ENCODE assay signal across 8 cellular contexts in the genomic region with DNA sequence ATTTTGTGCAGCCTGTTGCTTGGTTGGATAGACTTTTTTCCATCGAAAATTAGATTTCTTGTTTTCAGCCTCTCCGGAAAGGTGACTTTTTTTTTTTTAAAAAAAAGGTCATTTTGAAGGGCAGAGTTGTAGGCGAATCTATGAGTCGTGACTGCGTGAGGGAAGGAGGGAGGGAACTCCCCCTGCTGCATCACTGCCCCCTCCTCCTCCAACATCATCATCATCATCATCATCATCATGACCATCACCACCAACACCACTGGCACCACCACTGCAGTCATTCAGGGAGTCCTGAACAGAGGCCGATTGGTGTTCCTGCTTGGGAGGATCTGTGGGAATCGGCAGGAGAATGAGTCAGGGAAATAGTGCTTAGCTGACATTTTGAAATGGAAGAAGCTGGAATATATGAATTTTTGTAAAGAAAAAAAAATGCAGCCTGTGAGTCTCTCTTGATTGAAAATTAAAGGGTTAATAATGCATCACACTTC. TPM values are rescaled to one million over a fixed set of nuclear protein-coding genes. Genes with fewer than 3 reads are reported as not detected.
DNase-seq lines count a peak whose midpoint lies in the region; ATAC-seq and TF ChIP-seq lines count a peak whose summit lies in the region.

No MANE protein-coding gene starts in this region.

- TF ChIP-seq CTCF in glutamatergic neuron (IDR thresholded peaks at IDR 0.05; ENCODE audit: partially characterized antibody, unreplicated experiment) (no peak), sigmoid colon (IDR thresholded peaks at IDR 0.05) (no peak)

- WGBS in sigmoid colon, 2 donors = 10 to 37% methylated on average over 7 of the region's 7 CpGs

- H3K4me1 Mint-ChIP-seq in activated CD4-positive, alpha-beta T cell treated with anti-CD3 and anti-CD28 coated beads, Interleukin-2, amount 10 ng/mL, durations not matched to agents 7 days and 5 days = peaks cover 28% of the 10 kb centered on the region
- peaks cover 40% of the 10 kb centered on the region for H3K4me1 Mint-ChIP-seq in activated T-cell treated with anti-CD3 and anti-CD28 coated beads, Interleukin-2, amount 50 U/mL, for 4 hours (ENCODE audit: low read depth)
- H3K4me1 Mint-ChIP-seq in glutamatergic neuron (ENCODE audit: low read depth, unreplicated experiment) = peaks cover 31% of the 10 kb centered on the region

- intact Hi-C loops in sigmoid colon (cut with DNase I) = loop anchor here (5.0 to 10.0 kb wide), 6 partner anchors 240 to 883 kb away; a partner anchor contains a TSS

- H3K4me3 ChIP-seq in sigmoid colon = peak overlapping the region; percentile 69 to 99 (median 98)

- H3K4me1 ChIP-seq in sigmoid colon = peaks cover 0 to 55% (median 46%) of the 10 kb centered on the region in 4 donors

- no peaks in the 10 kb centered on the region for H3K9me3 ChIP-seq in sigmoid colon

- DNase-seq in activated CD4-positive, alpha-beta T cell treated with anti-CD3 and anti-CD28 coated beads, Interleukin-2, amount 10 ng/mL, durations not matched to agents 7 days and 5 days = no peak
- DNase-seq in activated CD4-positive, alpha-beta T cell treated with anti-CD3 and anti-CD28 coated beads for 4 hours = no peak
- DNase-seq in activated T-cell treated with anti-CD3 and anti-CD28 coated beads, Interleukin-2, amount 50 U/mL, for 4 hours = no peak
- DNase-seq in glutamatergic neuron (no peak), sigmoid colon (no peak), NCI-H1694 (lab: John Stamatoyannopoulos, UW) (no peak), NCI-H524 treated with DMSO at 0.1 percent for 48 hours (lab: John Stamatoyannopoulos, UW) (no peak)

- no peak for ATAC-seq in activated T-cell treated with anti-CD3 and anti-CD28 coated beads, Interleukin-2, amount 50 U/mL, for 4 hours
- ATAC-seq in HG03039 (IDR thresholded peaks at IDR 0.05; ENCODE audit: unreplicated experiment) = no peak

- no peaks in the 10 kb centered on the region for H3K27me3 ChIP-seq in sigmoid colon

- TF ChIP-seq POLR2A in sigmoid colon (IDR thresholded peaks at IDR 0.05) = peak in 1 of 2 donors; percentile 46

- no peaks in the 10 kb centered on the region for H3K9me3 Mint-ChIP-seq in activated CD4-positive, alpha-beta T cell treated with anti-CD3 and anti-CD28 coated beads, Interleukin-2, amount 10 ng/mL, durations not matched to agents 7 days and 5 days
- no peaks in the 10 kb centered on the region for H3K9me3 Mint-ChIP-seq in activated T-cell treated with anti-CD3 and anti-CD28 coated beads, Interleukin-2, amount 50 U/mL, for 4 hours
- H3K9me3 Mint-ChIP-seq in glutamatergic neuron (ENCODE audit: unreplicated experiment) = peaks cover 14% of the 10 kb centered on the region

- peak in 1 of 4 donors; percentile 8 for TF ChIP-seq EP300 in sigmoid colon (IDR thresholded peaks at IDR 0.05)

- CTCF ChIA-PET in activated CD4-positive, alpha-beta T cell treated with anti-CD3 and anti-CD28 coated beads, Interleukin-2, amount 10 ng/mL, durations not matched to agents 7 days and 5 days (lab: Charles Lee) = interaction anchor here (0.6 to 1.2 kb wide), 3 partner anchors 13 to 585 kb away, joined by 4 to 5 read pairs (median 5); no protein-coding TSS in a partner anchor

- peaks cover 2% of the 10 kb centered on the region for H3K36me3 Mint-ChIP-seq in activated CD4-positive, alpha-beta T cell treated with anti-CD3 and anti-CD28 coated beads, Interleukin-2, amount 10 ng/mL, durations not matched to agents 7 days and 5 days (ENCODE audit: low read depth)
- peaks cover 3% of the 10 kb centered on the region for H3K36me3 Mint-ChIP-seq in activated T-cell treated with anti-CD3 and anti-CD28 coated beads, Interleukin-2, amount 50 U/mL, for 4 hours (ENCODE audit: insufficient read depth)
- peaks cover 5% of the 10 kb centered on the region for H3K36me3 Mint-ChIP-seq in glutamatergic neuron (ENCODE audit: unreplicated experiment)

- POLR2A ChIA-PET in activated CD4-positive, alpha-beta T cell treated with anti-CD3 and anti-CD28 coated beads, Interleukin-2, amount 10 ng/mL, durations not matched to agents 7 days and 5 days (lab: Charles Lee) = no interaction called here

- H3K36me3 ChIP-seq in sigmoid colon = peaks cover 4 to 14% (median 13%) of the 10 kb centered on the region in 4 donors

- H3K27ac ChIP-seq in sigmoid colon = peak overlapping the region; percentile 96 to 97 (median 97)

- peak overlapping the region; percentile 70 for H3K4me3 Mint-ChIP-seq in activated CD4-positive, alpha-beta T cell treated with anti-CD3 and anti-CD28 coated beads, Interleukin-2, amount 10 ng/mL, durations not matched to agents 7 days and 5 days
- H3K4me3 Mint-ChIP-seq in activated T-cell treated with anti-CD3 and anti-CD28 coated beads, Interleukin-2, amount 50 U/mL, for 4 hours = peak overlapping the region; percentile 84
- peak overlapping the region; percentile 98 for H3K4me3 Mint-ChIP-seq in glutamatergic neuron (ENCODE audit: unreplicated experiment)

- H3K27ac Mint-ChIP-seq in activated CD4-positive, alpha-beta T cell treated with anti-CD3 and anti-CD28 coated beads, Interleukin-2, amount 10 ng/mL, durations not matched to agents 7 days and 5 days = no peak overlapping the region
- peak overlapping the region; percentile 98 for H3K27ac Mint-ChIP-seq in glutamatergic neuron (ENCODE audit: unreplicated experiment)

- peaks cover 13% of the 10 kb centered on the region for H3K27me3 Mint-ChIP-seq in activated CD4-positive, alpha-beta T cell treated with anti-CD3 and anti-CD28 coated beads, Interleukin-2, amount 10 ng/mL, durations not matched to agents 7 days and 5 days
- H3K27me3 Mint-ChIP-seq in activated T-cell treated with anti-CD3 and anti-CD28 coated beads, Interleukin-2, amount 50 U/mL, for 4 hours (ENCODE audit: low read depth) = peaks cover 13% of the 10 kb centered on the region
- H3K27me3 Mint-ChIP-seq in glutamatergic neuron (ENCODE audit: unreplicated experiment) = peaks cover 17% of the 10 kb centered on the region

RNA-seq across cellular contexts. Expression of a gene that starts 1.2 kb away (rescaled TPM):
- total RNA-seq in activated CD4-positive, alpha-beta T cell treated with anti-CD3 and anti-CD28 coated beads, Interleukin-2, amount 10 ng/mL, durations not matched to agents 7 days and 5 days = 1 to 10 TPM; 2.6 to 3.4 TPM
- 10 to 100 TPM in 1 of 3 donors, 1 to 10 TPM in 2; 5.8 to 10.8 (median 6.2) TPM for total RNA-seq in activated T-cell treated with anti-CD3 and anti-CD28 coated beads, Interleukin-2, amount 50 U/mL, for 4 hours
- total RNA-seq in glutamatergic neuron (ENCODE audit: unreplicated experiment) (108 TPM), sigmoid colon (100 to 1,000 TPM in 3 of 4 donors, 10 to 100 TPM in 1; 92.4 to 118 (median 109) TPM)
- polyA plus RNA-seq in sigmoid colon = 100 to 1,000 TPM in 1 of 3 donors, 10 to 100 TPM in 2; 54.7 to 259 (median 79.1) TPM
